ENCODE assay signal across 9 cellular contexts in genomic region chr3:101848754-101849713, GRCh38. TPM values are rescaled to one million over a fixed set of nuclear protein-coding genes. Genes with fewer than 3 reads are reported as not detected.
DNase-seq lines count a peak whose midpoint lies in the region; ATAC-seq, FAIRE-seq and TF ChIP-seq lines count a peak whose summit lies in the region.
"Had no signal": no experiment of that assay in that cellular context is flagged by ENCODE, and none has a peak within 500 bp of the region (broad histone marks: within the 10 kb centered on the region; RNA-seq: fewer than 3 reads in every experiment).

Gene NFKBIZ, plus strand, starts transcription at chr3:101849514. Its CDS starts 115 bp downstream, at chr3:101849629.

- peaks cover 41% of the 10 kb centered on the region for H3K4me1 Mint-ChIP-seq in WTC11
- H3K4me1 Mint-ChIP-seq in immature natural killer cell: peaks cover 29 to 38% of the 10 kb centered on the region in 2 donors

- POLR2A ChIA-PET in WTC11 (lab: Charles Lee): interaction anchor here (0.5 to 2.2 kb wide), 12 partner anchors 9 to 1282 kb away, joined by 3 to 20 read pairs (median 4); no protein-coding TSS in a partner anchor

- H3K36me3 Mint-ChIP-seq in WTC11 (peaks cover 30% of the 10 kb centered on the region), immature natural killer cell (peaks cover 15 to 18% (median 17%) of the 10 kb centered on the region in 3 donors)

- no peaks in the 10 kb centered on the region for H3K27me3 ChIP-seq in bronchial epithelial cell (ENCODE audit: control insufficient read depth, insufficient read depth, low read length)

- DNase-seq in A172 (ENCODE audit: low spot score) (peak; percentile 90), NCI-H226 (peak; percentile 86), WTC11 (ENCODE audit: low spot score) (peak; percentile 93), bronchial epithelial cell (ENCODE audit: low read depth) (peak; percentile 87), immature natural killer cell (peak; percentile 86 to 88 (median 87)), smooth muscle cell of the brain vasculature (ENCODE audit: low read depth, low spot score) (peak; percentile 85)

- TF ChIP-seq CTCF in WTC11 (IDR thresholded peaks at IDR 0.05) (no peak), bronchial epithelial cell (IDR thresholded peaks at IDR 0.05; ENCODE audit: insufficient read depth, low read length, severe bottlenecking) (no peak)

- H3K9me3 Mint-ChIP-seq in WTC11 (peaks cover 8% of the 10 kb centered on the region), immature natural killer cell (no peaks in the 10 kb centered on the region)

- peak within 1 kb of the TSS; percentile 92 for H3K4me3 ChIP-seq in bronchial epithelial cell (ENCODE audit: low read depth, low read length)

- peak; percentile 78 for ATAC-seq in GM18867 (IDR thresholded peaks at IDR 0.05; ENCODE audit: unreplicated experiment)
- peak; percentile 77 for ATAC-seq in HG03097 (IDR thresholded peaks at IDR 0.05; ENCODE audit: low FRiP score, unreplicated experiment)
- peak; percentile 85 for ATAC-seq in WTC11

- no peaks in the 10 kb centered on the region for H3K27me3 Mint-ChIP-seq in WTC11 (ENCODE audit: low read depth)
- peaks cover 6 to 17% (median 7%) of the 10 kb centered on the region in 3 donors for H3K27me3 Mint-ChIP-seq in immature natural killer cell (ENCODE audit: low read depth in 3 of 3)

- H3K27ac Mint-ChIP-seq in WTC11: peak within 1 kb of the TSS; percentile 95
- H3K27ac Mint-ChIP-seq in immature natural killer cell: peak within 1 kb of the TSS; percentile 95 to 99 (median 96)

- FAIRE-seq in bronchial epithelial cell (lab: Jason Lieb, UNC): no peak
- FAIRE-seq: G401.6 had no signal

- H3K36me3 ChIP-seq in bronchial epithelial cell (ENCODE audit: control insufficient read depth, insufficient read depth, low read length): peaks cover 15% of the 10 kb centered on the region

- CTCF ChIA-PET in WTC11 (lab: Charles Lee): interaction anchor here (0.6 to 2.7 kb wide), 6 partner anchors 16 to 687 kb away, joined by 3 to 10 read pairs (median 4); no protein-coding TSS in a partner anchor

- H3K4me3 Mint-ChIP-seq in WTC11 (peak within 1 kb of the TSS; percentile 90), immature natural killer cell (peak within 1 kb of the TSS; percentile 95 to 100 (median 98))

TF ChIP-seq in WTC11, 78 proteins besides CTCF, POLR2A, EP300 and RAD21 (continues in another document):
- 0 out of 2 replicates have a peak, but pooled peaks have one; percentile 34 for TF ChIP-seq TEAD1 (CRISPR knock-in tag; IDR thresholded peaks at IDR 0.05)
- TF ChIP-seq ZSCAN18 (CRISPR knock-in tag; IDR thresholded peaks at IDR 0.05): no peak
- TF ChIP-seq ELF4 (CRISPR knock-in tag; IDR thresholded peaks at IDR 0.05; ENCODE audit: low read depth): no peak
- 0 out of 2 replicates have a peak, but pooled peaks have one; percentile 21 for TF ChIP-seq JUN (CRISPR knock-in tag; IDR thresholded peaks at IDR 0.05)
- TF ChIP-seq FOXP4 (CRISPR knock-in tag; IDR thresholded peaks at IDR 0.05): no peak; the same call in 1 of the 2 replicates
- TF ChIP-seq FOXK1 (CRISPR knock-in tag; IDR thresholded peaks at IDR 0.05): peak; percentile 11; the same call in 1 of the 2 replicates
- TF ChIP-seq ZNF512 (CRISPR knock-in tag; IDR thresholded peaks at IDR 0.05; ENCODE audit: borderline replicate concordance): no peak
- 0 out of 2 replicates have a peak, but pooled peaks have one; percentile 12 for TF ChIP-seq MYBL2 (CRISPR knock-in tag; IDR thresholded peaks at IDR 0.05)
- no peak for TF ChIP-seq NR3C1 (CRISPR knock-in tag; conservative IDR thresholded peaks at IDR 0.05; ENCODE audit: low read depth)
- peak; percentile 14; the same call in 1 of the 2 replicates for TF ChIP-seq RELA (CRISPR knock-in tag; IDR thresholded peaks at IDR 0.05; ENCODE audit: borderline replicate concordance)
- peak; percentile 7 for TF ChIP-seq ARID4B (CRISPR knock-in tag; IDR thresholded peaks at IDR 0.05; ENCODE audit: borderline replicate concordance)
- TF ChIP-seq ATF1 (CRISPR knock-in tag; IDR thresholded peaks at IDR 0.05): 0 out of 2 replicates have a peak, but pooled peaks have one; percentile 52

RNA-seq across cellular contexts. Expression of gene NFKBIZ, which starts in this region (rescaled TPM):
- 1.8 and 7.5 TPM in 2 replicates for total RNA-seq in A172 (2014; rRNA removed; shearing (Covaris generic))
- total RNA-seq in WTC11 (2021) (15.1 to 17.9 TPM (median 16.9 TPM) in 3 replicates), bronchial epithelial cell (40.3 and 70.3 TPM in 2 replicates)
- 10 to 100 TPM; 10.5 to 12.1 (median 10.6) TPM for polyA plus RNA-seq in immature natural killer cell

Comparison
In these comparisons a context has a peak if more than half of its experiments do, and no peak if none do; other contexts are left out.
1. Peak in every context shown above with its lines: DNase-seq, ATAC-seq and H3K4me3 ChIP-seq.